11 cellular contexts compared by ENCODE assay signal in genomic region chr1:201006450-201006849, GRCh38.
"Had no signal": no experiment of that assay in that cellular context is flagged by ENCODE, and none has a peak within 500 bp of the region (broad histone marks: within the 10 kb centered on the region; RNA-seq: fewer than 3 reads in every experiment).

No MANE protein-coding gene starts in this region.

- H3K27ac ChIP-seq: neutrophil, testis had no signal

- H3K27me3 ChIP-seq: neutrophil, testis had no signal

- H3K4me1 ChIP-seq: testis had no signal

- H3K4me3 ChIP-seq: testis had no signal

- ATAC-seq: activated CD4-positive, CD25-positive, alpha-beta regulatory T cell treated with anti-CD3 and anti-CD28 coated beads, Interleukin-2, amount 50 U/mL, for 24 hours; esophagus mucosa had no signal

- DNase-seq: cerebellar nuclear complex; hypothalamus; kidney glomerular epithelial cell; naive B cell; retina; stimulated activated CD4-positive, alpha-beta T cell treated with anti-CD3 and anti-CD28 coated beads, Interleukin-15, amount 100 ng/mL, for 24 hours; stimulated activated CD4-positive, alpha-beta T cell treated with anti-CD3 and anti-CD28 coated beads, Interleukin-4, amount 100 ng/mL, for 24 hours; testis had no signal

- H3K9me3 ChIP-seq: neutrophil, testis had no signal
